8 cellular contexts compared by ENCODE assay signal in the genomic region with DNA sequence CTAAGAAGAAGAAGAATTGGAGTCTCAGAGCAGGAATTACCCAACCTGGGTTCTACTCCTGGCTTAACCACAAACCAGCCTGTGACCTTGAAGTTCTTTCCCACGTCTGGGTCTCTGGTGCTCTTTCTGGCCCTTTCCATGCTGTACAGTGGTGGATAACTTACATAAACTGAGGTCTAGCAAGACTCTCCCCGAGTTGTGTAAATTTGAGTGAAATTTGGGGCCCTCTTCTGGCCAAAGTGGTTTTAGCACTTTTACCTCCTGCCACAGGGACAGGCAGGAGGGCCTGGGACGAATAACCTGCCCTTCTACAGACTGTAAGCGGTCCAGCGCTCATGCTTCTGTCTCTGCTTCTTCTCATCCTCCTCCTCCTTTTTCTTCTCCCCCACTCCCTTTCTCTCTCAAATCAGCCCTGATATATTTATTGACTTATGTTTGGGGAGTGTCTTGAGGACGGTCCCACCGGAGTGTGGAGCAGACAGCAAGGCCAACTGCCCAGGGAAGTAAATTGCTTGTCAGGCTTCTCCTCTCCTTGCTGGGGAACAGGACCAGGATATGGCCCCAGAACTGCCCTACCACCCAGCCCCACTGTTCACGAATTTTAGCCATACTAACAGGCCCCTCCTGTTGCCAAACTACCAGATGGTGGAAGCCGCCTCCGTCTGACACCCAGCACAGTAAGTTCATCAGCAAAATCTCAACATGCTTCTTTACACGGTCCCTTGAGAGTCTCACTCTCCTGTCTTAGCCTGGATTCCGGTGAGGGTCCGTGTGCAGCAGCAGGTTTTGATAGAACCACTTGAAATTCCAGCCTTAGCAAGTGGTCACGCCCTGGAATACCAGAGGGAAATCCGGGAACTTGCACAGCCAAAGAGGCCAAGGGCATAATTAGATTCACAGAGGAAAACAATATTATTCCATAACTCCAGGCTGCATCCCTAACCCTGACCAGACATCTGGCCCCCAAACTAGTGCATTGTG.
DNase-seq lines count a peak whose midpoint lies in the region; ATAC-seq, FAIRE-seq and TF ChIP-seq lines count a peak whose summit lies in the region.

No MANE protein-coding gene starts in this region.

- DNase-seq in CMK (ENCODE audit: low read depth) = peak; percentile 11
- DNase-seq in MV-4-11 (lab: John Stamatoyannopoulos, UW) = peak; percentile 29
- DNase-seq in WERI-Rb-1 = peak; percentile 77
- DNase-seq in cardiac fibroblast (ENCODE audit: low read depth in 2 of 2) = peak; percentile 82 to 83
- peak; percentile 60 to 61 for DNase-seq in stimulated activated CD4-positive, alpha-beta T cell treated with anti-CD3 and anti-CD28 coated beads, Interleukin-2, amount 100 ng/mL, for 24 hours

- ATAC-seq in GM21360 (IDR thresholded peaks at IDR 0.05; ENCODE audit: unreplicated experiment) = peak; percentile 50
- no peak for ATAC-seq in HG02840 (IDR thresholded peaks at IDR 0.05; ENCODE audit: low FRiP score, unreplicated experiment)

- no peaks in the 10 kb centered on the region for H3K27me3 ChIP-seq in WERI-Rb-1 (ENCODE audit: insufficient read depth, low read depth, severe bottlenecking)

- peak; percentile 92 for FAIRE-seq in islet of Langerhans (lab: Jason Lieb, UNC)

- TF ChIP-seq CTCF in WERI-Rb-1 (IDR thresholded peaks at IDR 0.05; ENCODE audit: low read depth, low read length) (peak; percentile 67), cardiac fibroblast (IDR thresholded peaks at IDR 0.05; ENCODE audit: low read depth, low read length) (peak; percentile 72)

- H3K4me3 ChIP-seq in WERI-Rb-1 (ENCODE audit: low read depth, low read length) = no peak overlapping the region
- no peak overlapping the region for H3K4me3 ChIP-seq in cardiac fibroblast (replicated peaks in 1 of 2; ENCODE audit: low read depth in 2 of 2, low read length in 2 of 2)

- no peak overlapping the region for H3K27ac ChIP-seq in WERI-Rb-1

- H3K36me3 ChIP-seq in WERI-Rb-1 = no peaks in the 10 kb centered on the region

- no peaks in the 10 kb centered on the region for H3K9me3 ChIP-seq in WERI-Rb-1 (ENCODE audit: severe bottlenecking)

Comparison
In these comparisons a context has a peak if more than half of its experiments do, and no peak if none do; other contexts are left out.
1. DNase-seq: peak in every context shown above with its lines; median percentile 82 in cardiac fibroblast; 77 in WERI-Rb-1; 60 in stimulated activated CD4-positive, alpha-beta T cell treated with anti-CD3 and anti-CD28 coated beads, Interleukin-2, amount 100 ng/mL, for 24 hours; 29 in MV-4-11; 11 in CMK.